Comparison of ENCODE assay signal across 27 cellular contexts in the genomic region with DNA sequence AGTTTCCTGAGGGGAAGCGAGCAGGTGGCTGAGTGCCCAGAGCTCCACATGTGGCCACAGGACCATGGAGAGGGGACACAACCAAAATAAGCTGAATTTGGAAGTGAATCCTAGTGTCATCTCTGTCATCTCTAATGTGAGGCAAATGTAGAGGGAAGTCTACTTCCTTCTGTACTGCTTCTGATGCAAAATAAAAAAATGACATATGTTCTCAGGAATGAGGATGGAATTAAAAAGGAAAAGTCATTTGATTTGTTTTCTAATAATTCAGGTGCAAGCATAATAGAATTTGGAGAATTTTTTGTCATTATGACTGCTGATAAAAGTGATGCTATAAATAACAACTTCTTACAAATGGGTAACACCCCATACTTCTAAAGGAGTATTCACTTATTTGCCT. TPM values are rescaled to one million over a fixed set of nuclear protein-coding genes. Genes with fewer than 3 reads are reported as not detected.
DNase-seq lines count a peak whose midpoint lies in the region; ATAC-seq, FAIRE-seq and TF ChIP-seq lines count a peak whose summit lies in the region.
"Had no signal": no experiment of that assay in that cellular context is flagged by ENCODE, and none has a peak within 500 bp of the region (broad histone marks: within the 10 kb centered on the region; RNA-seq: fewer than 3 reads in every experiment).

No MANE protein-coding gene starts in this region.

- H3K4me3 Mint-ChIP-seq in activated naive CD8-positive, alpha-beta T cell treated with anti-CD3 and anti-CD28 coated beads, Interleukin-2, amount 50 U/mL, for 24 hours, result no peak overlapping the region
- no peak overlapping the region for H3K4me3 Mint-ChIP-seq in activated T-helper 2 cell treated with anti-CD3 and anti-CD28 coated beads, Interferon-gamma antibody, Interleukin-2, Interleukin-4, amounts not matched to agents 10 μg/mL and 5 μg/mL and 100 μg/mL, durations not matched to agents 14 hours and 24 hours and 36 hours (ENCODE audit: low read depth)
- H3K4me3 Mint-ChIP-seq: CD4-positive, CD25-positive, alpha-beta regulatory T cell had no signal

- no peak overlapping the region for H3K4me3 ChIP-seq in bronchial epithelial cell (ENCODE audit: low read depth, low read length)
- H3K4me3 ChIP-seq: BLaER1, SK-N-MC had no signal

- DNase-seq in EH (ENCODE audit: low read depth) (peak; percentile 3), bronchial epithelial cell (ENCODE audit: low read depth) (peak; percentile 26), NK-92 (lab: John Stamatoyannopoulos, UW; ENCODE audit: unreplicated experiment) (no peak)
- DNase-seq in activated naive CD8-positive, alpha-beta T cell treated with anti-CD3 and anti-CD28 coated beads, Interleukin-2, amount 50 U/mL, for 24 hours, result no peak
- no peak for DNase-seq in activated T-helper 2 cell treated with anti-CD3 and anti-CD28 coated beads, Interferon-gamma antibody, Interleukin-2, Interleukin-4, amounts not matched to agents 10 μg/mL and 5 μg/mL and 100 μg/mL, durations not matched to agents 14 hours and 24 hours and 36 hours (ENCODE audit: low spot score)
- DNase-seq: CD4-positive, CD25-positive, alpha-beta regulatory T cell; DMS79; KBM-7; MV-4-11; NCI-H1105; NCI-H1436 treated with DMSO at 0.1 percent for 48 hours; NCI-H1930; NCI-H2107; NCI-H524 treated with DMSO at 0.1 percent for 48 hours; NCI-H82; SIG-M5 had no signal

- no peak for TF ChIP-seq RAD21 in Ishikawa (IDR thresholded peaks at IDR 0.05; ENCODE audit: low read depth)

- no peaks in the 10 kb centered on the region for H3K9me3 Mint-ChIP-seq in activated naive CD8-positive, alpha-beta T cell treated with anti-CD3 and anti-CD28 coated beads, Interleukin-2, amount 50 U/mL, for 24 hours
- no peaks in the 10 kb centered on the region for H3K9me3 Mint-ChIP-seq in activated T-helper 2 cell treated with anti-CD3 and anti-CD28 coated beads, Interferon-gamma antibody, Interleukin-2, Interleukin-4, amounts not matched to agents 10 μg/mL and 5 μg/mL and 100 μg/mL, durations not matched to agents 14 hours and 24 hours and 36 hours
- H3K9me3 Mint-ChIP-seq: CD4-positive, CD25-positive, alpha-beta regulatory T cell had no signal

- no peak for FAIRE-seq in bronchial epithelial cell (lab: Jason Lieb, UNC)
- FAIRE-seq: GM12892, HTR-8/SVneo, RCC 7860 had no signal

- H3K4me1 Mint-ChIP-seq in activated naive CD8-positive, alpha-beta T cell treated with anti-CD3 and anti-CD28 coated beads, Interleukin-2, amount 50 U/mL, for 24 hours, result peaks cover 18% of the 10 kb centered on the region
- H3K4me1 Mint-ChIP-seq in activated T-helper 2 cell treated with anti-CD3 and anti-CD28 coated beads, Interferon-gamma antibody, Interleukin-2, Interleukin-4, amounts not matched to agents 10 μg/mL and 5 μg/mL and 100 μg/mL, durations not matched to agents 14 hours and 24 hours and 36 hours (ENCODE audit: low read depth), result peaks cover 21% of the 10 kb centered on the region

- intact Hi-C loops in activated T-helper 2 cell treated with anti-CD3 and anti-CD28 coated beads, Interferon-gamma antibody, Interleukin-2, Interleukin-4, amounts not matched to agents 10 μg/mL and 5 μg/mL and 100 μg/mL, durations not matched to agents 14 hours and 24 hours and 36 hours (cut with micrococcal nuclease), result loop anchor here (10.0 kb wide), 2 partner anchors 689 to 809 kb away; partner anchors contain the start of gene C3orf38

- H3K36me3 ChIP-seq in bronchial epithelial cell (ENCODE audit: control insufficient read depth, insufficient read depth, low read length), result no peaks in the 10 kb centered on the region
- H3K36me3 ChIP-seq: BLaER1 had no signal

- no peak for TF ChIP-seq CTCF in bronchial epithelial cell (IDR thresholded peaks at IDR 0.05; ENCODE audit: insufficient read depth, low read length, severe bottlenecking)

- ATAC-seq in HG02938 (IDR thresholded peaks at IDR 0.05; ENCODE audit: unreplicated experiment), result no peak
- ATAC-seq in activated naive CD8-positive, alpha-beta T cell treated with anti-CD3 and anti-CD28 coated beads, Interleukin-2, amount 50 U/mL, for 24 hours, result no peak

- no peaks in the 10 kb centered on the region for H3K27me3 Mint-ChIP-seq in activated naive CD8-positive, alpha-beta T cell treated with anti-CD3 and anti-CD28 coated beads, Interleukin-2, amount 50 U/mL, for 24 hours
- no peaks in the 10 kb centered on the region for H3K27me3 Mint-ChIP-seq in activated T-helper 2 cell treated with anti-CD3 and anti-CD28 coated beads, Interferon-gamma antibody, Interleukin-2, Interleukin-4, amounts not matched to agents 10 μg/mL and 5 μg/mL and 100 μg/mL, durations not matched to agents 14 hours and 24 hours and 36 hours (ENCODE audit: low read depth)
- H3K27me3 Mint-ChIP-seq: CD4-positive, CD25-positive, alpha-beta regulatory T cell had no signal

- no peaks in the 10 kb centered on the region for H3K36me3 Mint-ChIP-seq in activated naive CD8-positive, alpha-beta T cell treated with anti-CD3 and anti-CD28 coated beads, Interleukin-2, amount 50 U/mL, for 24 hours (ENCODE audit: low read depth)
- H3K36me3 Mint-ChIP-seq in activated T-helper 2 cell treated with anti-CD3 and anti-CD28 coated beads, Interferon-gamma antibody, Interleukin-2, Interleukin-4, amounts not matched to agents 10 μg/mL and 5 μg/mL and 100 μg/mL, durations not matched to agents 14 hours and 24 hours and 36 hours (ENCODE audit: low read depth), result no peaks in the 10 kb centered on the region
- H3K36me3 Mint-ChIP-seq: CD4-positive, CD25-positive, alpha-beta regulatory T cell had no signal

- H3K27ac Mint-ChIP-seq in activated naive CD8-positive, alpha-beta T cell treated with anti-CD3 and anti-CD28 coated beads, Interleukin-2, amount 50 U/mL, for 24 hours, result no peak overlapping the region
- no peak overlapping the region for H3K27ac Mint-ChIP-seq in activated T-helper 2 cell treated with anti-CD3 and anti-CD28 coated beads, Interferon-gamma antibody, Interleukin-2, Interleukin-4, amounts not matched to agents 10 μg/mL and 5 μg/mL and 100 μg/mL, durations not matched to agents 14 hours and 24 hours and 36 hours
- H3K27ac Mint-ChIP-seq: CD4-positive, CD25-positive, alpha-beta regulatory T cell had no signal

- no peak for TF ChIP-seq EP300 in Ishikawa (IDR thresholded peaks at IDR 0.05; ENCODE audit: borderline replicate concordance)

- no peaks in the 10 kb centered on the region for H3K27me3 ChIP-seq in bronchial epithelial cell (ENCODE audit: control insufficient read depth, insufficient read depth, low read length)
- H3K27me3 ChIP-seq: BLaER1 had no signal

TF ChIP-seq in Ishikawa, 13 proteins besides CTCF, POLR2A, EP300 and RAD21:
- TF ChIP-seq TCF12 (IDR thresholded peaks at IDR 0.05; ENCODE audit: low read depth) (no peak), YY1 (IDR thresholded peaks at IDR 0.05; ENCODE audit: low read depth) (no peak), CEBPB (IDR thresholded peaks at IDR 0.05) (no peak), CREB1 (IDR thresholded peaks at IDR 0.05; ENCODE audit: low read depth) (no peak), TEAD4 (IDR thresholded peaks at IDR 0.05) (no peak), EGR1 (IDR thresholded peaks at IDR 0.05) (no peak), USF1 (IDR thresholded peaks at IDR 0.05) (no peak)
- TF ChIP-seq, protein P1, sequence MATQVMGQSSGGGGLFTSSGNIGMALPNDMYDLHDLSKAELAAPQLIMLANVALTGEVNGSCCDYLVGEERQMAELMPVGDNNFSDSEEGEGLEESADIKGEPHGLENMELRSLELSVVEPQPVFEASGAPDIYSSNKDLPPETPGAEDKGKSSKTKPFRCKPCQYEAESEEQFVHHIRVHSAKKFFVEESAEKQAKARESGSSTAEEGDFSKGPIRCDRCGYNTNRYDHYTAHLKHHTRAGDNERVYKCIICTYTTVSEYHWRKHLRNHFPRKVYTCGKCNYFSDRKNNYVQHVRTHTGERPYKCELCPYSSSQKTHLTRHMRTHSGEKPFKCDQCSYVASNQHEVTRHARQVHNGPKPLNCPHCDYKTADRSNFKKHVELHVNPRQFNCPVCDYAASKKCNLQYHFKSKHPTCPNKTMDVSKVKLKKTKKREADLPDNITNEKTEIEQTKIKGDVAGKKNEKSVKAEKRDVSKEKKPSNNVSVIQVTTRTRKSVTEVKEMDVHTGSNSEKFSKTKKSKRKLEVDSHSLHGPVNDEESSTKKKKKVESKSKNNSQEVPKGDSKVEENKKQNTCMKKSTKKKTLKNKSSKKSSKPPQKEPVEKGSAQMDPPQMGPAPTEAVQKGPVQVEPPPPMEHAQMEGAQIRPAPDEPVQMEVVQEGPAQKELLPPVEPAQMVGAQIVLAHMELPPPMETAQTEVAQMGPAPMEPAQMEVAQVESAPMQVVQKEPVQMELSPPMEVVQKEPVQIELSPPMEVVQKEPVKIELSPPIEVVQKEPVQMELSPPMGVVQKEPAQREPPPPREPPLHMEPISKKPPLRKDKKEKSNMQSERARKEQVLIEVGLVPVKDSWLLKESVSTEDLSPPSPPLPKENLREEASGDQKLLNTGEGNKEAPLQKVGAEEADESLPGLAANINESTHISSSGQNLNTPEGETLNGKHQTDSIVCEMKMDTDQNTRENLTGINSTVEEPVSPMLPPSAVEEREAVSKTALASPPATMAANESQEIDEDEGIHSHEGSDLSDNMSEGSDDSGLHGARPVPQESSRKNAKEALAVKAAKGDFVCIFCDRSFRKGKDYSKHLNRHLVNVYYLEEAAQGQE (IDR thresholded peaks at IDR 0.05; ENCODE audit: low read depth), result peak; percentile 47; the same call in 1 of the 2 replicates

RNA-seq across cellular contexts. Expression of gene POU1F1, which starts 59.5 kb away (rescaled TPM):
- not detected in 2 replicates for total RNA-seq in bronchial epithelial cell
- not detected in 2 replicates for total RNA-seq in activated T-helper 2 cell treated with anti-CD3 and anti-CD28 coated beads, Interferon-gamma antibody, Interleukin-2, Interleukin-4, amounts not matched to agents 10 μg/mL and 5 μg/mL and 100 μg/mL, durations not matched to agents 14 hours and 24 hours and 36 hours
- total RNA-seq: CD4-positive, CD25-positive, alpha-beta regulatory T cell; H4; LHCN-M2; MCF 10A; T-helper 1 cell treated with Interleukin-12 subunit alpha and Interleukin-12 subunit beta and Interleukin-4 antibody, amounts not matched to agents 30 ng/mL and 1 ng/mL, for 36 hours had no signal

Comparison
In these comparisons a context has a peak if more than half of its experiments do, and no peak if none do; other contexts are left out.
1. DNase-seq: peak in EH (single experiment) and bronchial epithelial cell (single experiment); none in activated naive CD8-positive, alpha-beta T cell treated with anti-CD3 and anti-CD28 coated beads, Interleukin-2, amount 50 U/mL, for 24 hours (single experiment), activated T-helper 2 cell treated with anti-CD3 and anti-CD28 coated beads, Interferon-gamma antibody, Interleukin-2, Interleukin-4, amounts not matched to agents 10 μg/mL and 5 μg/mL and 100 μg/mL, durations not matched to agents 14 hours and 24 hours and 36 hours (single experiment) and NK-92 (single experiment).